Comparison of ENCODE assay signal across 2 cellular contexts in genomic region chr5:63500242-63500641, GRCh38.
A peak's percentile ranks its signal among the peaks of the same experiment; 100 is the strongest.
TF ChIP-seq lines count a peak whose summit lies in the region.

No MANE protein-coding gene starts in this region.

TF ChIP-seq in liver, 16 proteins besides CTCF, POLR2A, EP300 and RAD21 (continued from another document):
- TF ChIP-seq FOXA2 (IDR thresholded peaks at IDR 0.05) (peak; percentile 61), NR2F2 (IDR thresholded peaks at IDR 0.05) (no peak), ZBTB33 (IDR thresholded peaks at IDR 0.05) (peak; percentile 50), HNF4A (conservative IDR thresholded peaks at IDR 0.05) (peak; percentile 82 to 88), REST (IDR thresholded peaks at IDR 0.05) (no peak), YY1 (IDR thresholded peaks at IDR 0.05) (peak; percentile 72), TAF1 (conservative IDR thresholded peaks at IDR 0.05) (no peak), GABPA (IDR thresholded peaks at IDR 0.05 in 1 of 2, conservative IDR thresholded peaks at IDR 0.05 in 1 of 2) (no peak), EGR1 (IDR thresholded peaks at IDR 0.05; ENCODE audit: low read depth in 2 of 2) (no peak)
- TF ChIP-seq, protein P1, sequence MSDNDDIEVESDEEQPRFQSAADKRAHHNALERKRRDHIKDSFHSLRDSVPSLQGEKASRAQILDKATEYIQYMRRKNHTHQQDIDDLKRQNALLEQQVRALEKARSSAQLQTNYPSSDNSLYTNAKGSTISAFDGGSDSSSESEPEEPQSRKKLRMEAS (IDR thresholded peaks at IDR 0.05): peak; percentile 20

TF ChIP-seq in HepG2, 621 proteins besides CTCF, POLR2A, EP300 and RAD21 (continued from another document):
- TF ChIP-seq ZBTB34 (CRISPR knock-in tag; IDR thresholded peaks at IDR 0.05): no peak
- no peak for TF ChIP-seq ATF6 (CRISPR knock-in tag; conservative IDR thresholded peaks at IDR 0.05)
- TF ChIP-seq RFX3 (CRISPR knock-in tag; IDR thresholded peaks at IDR 0.05): no peak
- TF ChIP-seq TOE1 (CRISPR knock-in tag; IDR thresholded peaks at IDR 0.05): no peak
- TF ChIP-seq, protein P2, sequence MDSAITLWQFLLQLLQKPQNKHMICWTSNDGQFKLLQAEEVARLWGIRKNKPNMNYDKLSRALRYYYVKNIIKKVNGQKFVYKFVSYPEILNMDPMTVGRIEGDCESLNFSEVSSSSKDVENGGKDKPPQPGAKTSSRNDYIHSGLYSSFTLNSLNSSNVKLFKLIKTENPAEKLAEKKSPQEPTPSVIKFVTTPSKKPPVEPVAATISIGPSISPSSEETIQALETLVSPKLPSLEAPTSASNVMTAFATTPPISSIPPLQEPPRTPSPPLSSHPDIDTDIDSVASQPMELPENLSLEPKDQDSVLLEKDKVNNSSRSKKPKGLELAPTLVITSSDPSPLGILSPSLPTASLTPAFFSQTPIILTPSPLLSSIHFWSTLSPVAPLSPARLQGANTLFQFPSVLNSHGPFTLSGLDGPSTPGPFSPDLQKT (CRISPR knock-in tag; IDR thresholded peaks at IDR 0.05; ENCODE audit: borderline replicate concordance): no peak
- TF ChIP-seq, protein P3, sequence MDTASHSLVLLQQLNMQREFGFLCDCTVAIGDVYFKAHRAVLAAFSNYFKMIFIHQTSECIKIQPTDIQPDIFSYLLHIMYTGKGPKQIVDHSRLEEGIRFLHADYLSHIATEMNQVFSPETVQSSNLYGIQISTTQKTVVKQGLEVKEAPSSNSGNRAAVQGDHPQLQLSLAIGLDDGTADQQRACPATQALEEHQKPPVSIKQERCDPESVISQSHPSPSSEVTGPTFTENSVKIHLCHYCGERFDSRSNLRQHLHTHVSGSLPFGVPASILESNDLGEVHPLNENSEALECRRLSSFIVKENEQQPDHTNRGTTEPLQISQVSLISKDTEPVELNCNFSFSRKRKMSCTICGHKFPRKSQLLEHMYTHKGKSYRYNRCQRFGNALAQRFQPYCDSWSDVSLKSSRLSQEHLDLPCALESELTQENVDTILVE (CRISPR knock-in tag; IDR thresholded peaks at IDR 0.05): no peak
- TF ChIP-seq PAF1 (CRISPR knock-in tag; IDR thresholded peaks at IDR 0.05): no peak
- TF ChIP-seq ETV6 (CRISPR knock-in tag; conservative IDR thresholded peaks at IDR 0.05): no peak
- TF ChIP-seq ZNF446 (CRISPR knock-in tag; IDR thresholded peaks at IDR 0.05): no peak
- TF ChIP-seq REL (CRISPR knock-in tag; conservative IDR thresholded peaks at IDR 0.05): no peak
- no peak for TF ChIP-seq CC2D1A (CRISPR knock-in tag; IDR thresholded peaks at IDR 0.05)
- no peak for TF ChIP-seq PLSCR1 (CRISPR knock-in tag; IDR thresholded peaks at IDR 0.05; ENCODE audit: borderline replicate concordance)
- TF ChIP-seq NCOA2 (CRISPR knock-in tag; IDR thresholded peaks at IDR 0.05): no peak
- TF ChIP-seq NFE2L1 (CRISPR knock-in tag; IDR thresholded peaks at IDR 0.05; ENCODE audit: borderline replicate concordance): no peak
- no peak for TF ChIP-seq FLYWCH1 (CRISPR knock-in tag; IDR thresholded peaks at IDR 0.05)
- TF ChIP-seq TCF7L2 (IDR thresholded peaks at IDR 0.05; ENCODE audit: low read depth, low read length): no peak
